In the genomic region with DNA sequence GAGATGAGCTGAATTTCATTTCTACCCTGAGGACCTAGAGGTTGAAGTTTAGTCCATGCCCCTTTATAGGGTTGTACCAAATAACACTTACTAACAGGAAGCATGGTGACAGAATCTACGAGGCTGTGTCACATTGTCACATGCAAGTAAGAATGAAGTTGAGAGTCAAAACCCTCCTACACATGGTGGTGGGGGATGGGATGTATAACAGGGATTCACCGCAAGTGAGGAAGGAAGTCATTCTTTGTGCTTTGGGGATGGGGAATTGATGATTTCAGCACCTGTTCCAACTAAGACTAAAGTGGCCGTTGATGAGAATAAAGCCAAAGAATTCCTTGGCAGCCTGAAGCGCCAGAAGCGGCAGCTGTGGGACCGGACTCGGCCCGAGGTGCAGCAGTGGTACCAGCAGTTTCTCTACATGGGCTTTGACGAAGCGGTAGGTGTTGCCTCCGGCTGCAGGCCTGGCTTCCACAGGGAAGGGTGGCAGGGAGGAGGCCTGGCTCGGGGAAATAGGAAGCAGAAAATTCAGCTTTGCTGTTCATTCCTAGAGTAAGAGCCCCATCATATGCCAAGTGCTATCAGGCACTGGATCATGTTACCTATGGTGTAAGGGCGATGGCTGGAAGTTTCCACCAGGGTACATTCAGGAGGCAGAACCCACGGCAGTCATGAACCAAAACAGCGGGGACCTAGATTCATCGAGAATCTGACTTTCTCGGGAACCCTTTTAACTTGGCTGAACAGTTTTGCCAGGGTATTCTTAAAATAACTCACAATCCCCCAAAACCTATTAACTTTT, we compare ENCODE assay signal across 21 cellular contexts.
"Had no signal": no experiment of that assay in that cellular context is flagged by ENCODE, and none has a peak within 500 bp of the region (broad histone marks: within the 10 kb centered on the region; RNA-seq: fewer than 3 reads in every experiment).

No MANE protein-coding gene starts in this region.

- H3K27ac Mint-ChIP-seq: activated B cell treated with CpG ODN at 0.5 μM for 24 hours; activated naive CD8-positive, alpha-beta T cell treated with anti-CD3 and anti-CD28 coated beads, Interleukin-2, amount 10 ng/mL, durations not matched to agents 7 days and 5 days; dendritic cell treated with granulocyte-macrophage colony-stimulating factor and Interleukin-4, amounts not matched to agents 40 ng/mL and 50 ng/mL, for 4 days; immature natural killer cell; nephron; stimulated activated naive CD8-positive, alpha-beta T cell treated with anti-CD3 and anti-CD28 coated beads, Interleukin-15, Interleukin-2, amounts not matched to agents 100 ng/mL and 50 ng/mL, for 24 hours had no signal

- H3K27me3 Mint-ChIP-seq: activated naive CD8-positive, alpha-beta T cell treated with anti-CD3 and anti-CD28 coated beads, Interleukin-2, amount 10 ng/mL, durations not matched to agents 7 days and 5 days; stimulated activated naive CD8-positive, alpha-beta T cell treated with anti-CD3 and anti-CD28 coated beads, Interleukin-15, Interleukin-2, amounts not matched to agents 100 ng/mL and 50 ng/mL, for 24 hours had no signal

- H3K27me3 ChIP-seq: brain microvascular endothelial cell, right atrium auricular region had no signal

- H3K4me2 ChIP-seq: smooth muscle cell had no signal

- H3K9me3 ChIP-seq: right atrium auricular region, thoracic aorta had no signal

- H3K36me3 ChIP-seq: brain microvascular endothelial cell, right atrium auricular region, thoracic aorta had no signal

- H3K4me3 Mint-ChIP-seq: activated B cell treated with CpG ODN at 0.5 μM for 24 hours; activated naive CD8-positive, alpha-beta T cell treated with anti-CD3 and anti-CD28 coated beads, Interleukin-2, amount 10 ng/mL, durations not matched to agents 7 days and 5 days; dendritic cell treated with granulocyte-macrophage colony-stimulating factor and Interleukin-4, amounts not matched to agents 40 ng/mL and 50 ng/mL, for 4 days; immature natural killer cell; nephron; stimulated activated naive CD8-positive, alpha-beta T cell treated with anti-CD3 and anti-CD28 coated beads, Interleukin-15, Interleukin-2, amounts not matched to agents 100 ng/mL and 50 ng/mL, for 24 hours had no signal

- H3K9me3 Mint-ChIP-seq: activated B cell treated with CpG ODN at 0.5 μM for 24 hours; activated naive CD8-positive, alpha-beta T cell treated with anti-CD3 and anti-CD28 coated beads, Interleukin-2, amount 10 ng/mL, durations not matched to agents 7 days and 5 days; dendritic cell treated with granulocyte-macrophage colony-stimulating factor and Interleukin-4, amounts not matched to agents 40 ng/mL and 50 ng/mL, for 4 days; immature natural killer cell; nephron; stimulated activated naive CD8-positive, alpha-beta T cell treated with anti-CD3 and anti-CD28 coated beads, Interleukin-15, Interleukin-2, amounts not matched to agents 100 ng/mL and 50 ng/mL, for 24 hours had no signal

- H3K27ac ChIP-seq: brain microvascular endothelial cell, right atrium auricular region, thoracic aorta had no signal

- H3K36me3 Mint-ChIP-seq: activated naive CD8-positive, alpha-beta T cell treated with anti-CD3 and anti-CD28 coated beads, Interleukin-2, amount 10 ng/mL, durations not matched to agents 7 days and 5 days; immature natural killer cell had no signal

- DNase-seq: activated B cell treated with CpG ODN at 0.5 μM for 24 hours; activated CD4-positive, alpha-beta T cell treated with anti-CD3 and anti-CD28 coated beads, Interleukin-2, amount 50 U/mL, for 1 hour; activated effector memory CD4-positive, alpha-beta T cell treated with Interleukin-2 at 50 U/mL for 16 hours; activated naive CD8-positive, alpha-beta T cell treated with anti-CD3 and anti-CD28 coated beads, Interleukin-2, amount 10 ng/mL, durations not matched to agents 7 days and 5 days; anterior cingulate cortex; brain microvascular endothelial cell; cerebellar nuclear complex; effector memory CD4-positive, alpha-beta T cell; foreskin fibroblast; glutamatergic neuron; immature natural killer cell; mesendoderm; occipital lobe; stimulated activated CD4-positive, alpha-beta T cell treated with anti-CD3 and anti-CD28 coated beads, Interleukin-4, amount 100 ng/mL, for 4 hours; SW 1271 had no signal

- H3K4me1 Mint-ChIP-seq: activated B cell treated with CpG ODN at 0.5 μM for 24 hours had no signal

- H3K4me3 ChIP-seq: right atrium auricular region, smooth muscle cell, thoracic aorta had no signal
